15 cellular contexts compared by ENCODE assay signal in genomic region chr3:12396475-12396874, GRCh38.
DNase-seq lines count a peak whose midpoint lies in the region; ATAC-seq, FAIRE-seq and TF ChIP-seq lines count a peak whose summit lies in the region.
"Had no signal": no experiment of that assay in that cellular context is flagged by ENCODE, and none has a peak within 500 bp of the region (broad histone marks: within the 10 kb centered on the region; RNA-seq: fewer than 3 reads in every experiment).

No MANE protein-coding gene starts in this region.

- no peaks in the 10 kb centered on the region for H3K27me3 ChIP-seq in Panc1 (ENCODE audit: control insufficient read depth, insufficient read depth, low read length)
- no peaks in the 10 kb centered on the region for H3K27me3 ChIP-seq in lower lobe of right lung (ENCODE audit: low read depth)

- in situ Hi-C loops in Panc1 (cut with HindIII; ENCODE audit: low pct_unique_long_range_greater_than_20kb, low sequenced_read_pairs), result no loop called here

- H3K4me1 ChIP-seq in Panc1 (ENCODE audit: control insufficient read depth, insufficient read depth, low read length), result peaks cover 43% of the 10 kb centered on the region
- peaks cover 27% of the 10 kb centered on the region for H3K4me1 ChIP-seq in lower lobe of right lung

- DNase-seq in CD1c-positive myeloid dendritic cell (ENCODE audit: extremely low spot score) (peak; percentile 44), HK-2 (ENCODE audit: unreplicated experiment) (peak; percentile 13), Panc1 (ENCODE audit: low read depth, low spot score) (no peak), lower lobe of right lung (peak; percentile 49), NCI-H2081 treated with DMSO at 0.1 percent for 48 hours (lab: John Stamatoyannopoulos, UW) (no peak), foreskin fibroblast (no peak), activated T-cell treated with anti-CD3 and anti-CD28 coated beads for 4 hours (no peak), H54 (ENCODE audit: insufficient read length, low spot score) (no peak)
- DNase-seq: C1 segment of cervical spinal cord; Caco-2; CD8-positive, alpha-beta T cell; DND-41; GDM1; IMR-90 had no signal

- H3K36me3 ChIP-seq in Panc1 (ENCODE audit: control insufficient read depth, insufficient read depth, low read length), result peaks cover 5% of the 10 kb centered on the region; the same call in 1 of the 2 replicates
- no peaks in the 10 kb centered on the region for H3K36me3 ChIP-seq in lower lobe of right lung

- peak overlapping the region; percentile 48; the same call in 1 of the 2 replicates for H3K27ac ChIP-seq in Panc1 (ENCODE audit: low read length)
- H3K27ac ChIP-seq in lower lobe of right lung, result no peak overlapping the region

- ATAC-seq in Panc1 (no peak), lower lobe of right lung (peak in 1 of 2 donors; percentile 23)
- ATAC-seq: CD8-positive, alpha-beta T cell had no signal

- no peaks in the 10 kb centered on the region for H3K9me3 ChIP-seq in Panc1 (ENCODE audit: control insufficient read depth, insufficient read depth, low read depth, low read length)
- H3K9me3 ChIP-seq in lower lobe of right lung, result no peaks in the 10 kb centered on the region
- H3K9me3 ChIP-seq: Caco-2 had no signal

- FAIRE-seq in H54 (lab: Jason Lieb, UNC), result no peak
- FAIRE-seq: A204.1 had no signal

- H3K4me3 ChIP-seq in Panc1 (ENCODE audit: low read depth in 2 of 2, low read length in 2 of 2) (no peak overlapping the region), lower lobe of right lung (no peak overlapping the region), foreskin fibroblast (ENCODE audit: low read depth in 1 of 2, low read length in 2 of 2) (no peak overlapping the region)

- no peak for TF ChIP-seq POLR2A in H54 (IDR thresholded peaks at IDR 0.05; ENCODE audit: low read depth, low read length)

- CTCF ChIA-PET in Panc1 (lab: Charles Lee), result interaction anchor here (0.6 kb wide), 1 partner anchor 24 kb away, joined by 4 read pairs; no protein-coding TSS in a partner anchor

- intact Hi-C loops in Panc1 (cut with micrococcal nuclease; ENCODE audit: unreplicated experiment) (no loop called here), lower lobe of right lung (cut with DNase I) (no loop called here)

- no TSS peak for BruUV-seq in Panc1 (replicated peaks; lab: Mats Ljungman, UMichigan)

- TF ChIP-seq CTCF in Panc1 (IDR thresholded peaks at IDR 0.05) (no peak), lower lobe of right lung (IDR thresholded peaks at IDR 0.05) (no peak), foreskin fibroblast (IDR thresholded peaks at IDR 0.05; ENCODE audit: low read depth, low read length) (no peak)

- POLR2A ChIA-PET in Panc1 (lab: Charles Lee), result interaction anchor here (0.6 to 0.7 kb wide), 3 partner anchors 15 to 81 kb away, joined by 3 read pairs; no protein-coding TSS in a partner anchor

Comparison
In these comparisons a context has a peak if more than half of its experiments do, and no peak if none do; other contexts are left out.
1. DNase-seq: peak in CD1c-positive myeloid dendritic cell (single experiment), HK-2 (single experiment) and lower lobe of right lung (single experiment); none in Panc1 (single experiment), NCI-H2081 treated with DMSO at 0.1 percent for 48 hours (single experiment), foreskin fibroblast (0 of 2), activated T-cell treated with anti-CD3 and anti-CD28 coated beads for 4 hours (single experiment) and H54 (single experiment).